In the genomic region with DNA sequence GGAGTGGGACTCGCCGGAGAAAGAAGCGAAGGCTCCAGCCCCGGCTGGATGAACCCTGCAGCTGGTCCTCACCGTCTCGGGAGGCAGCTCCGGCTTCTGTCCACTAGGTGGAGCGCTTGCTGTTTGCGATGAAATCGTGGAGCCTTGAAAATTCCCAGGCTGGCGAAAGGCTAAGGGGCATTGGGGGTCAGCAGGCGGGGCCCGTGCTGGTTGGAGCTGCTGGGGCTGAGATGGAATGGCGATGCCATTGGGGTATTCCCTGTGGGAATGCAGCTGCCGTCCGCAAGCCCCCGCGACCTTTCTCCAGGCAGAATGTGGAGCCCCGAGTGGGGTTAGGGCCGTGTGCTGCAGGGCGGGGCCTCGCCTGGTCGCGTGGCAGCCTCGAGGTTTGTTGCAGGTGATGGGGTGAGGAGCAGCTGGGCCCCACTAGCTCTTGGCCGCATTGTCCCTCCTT, we compare ENCODE assay signal across 1 cellular context.
TF ChIP-seq lines count a peak whose summit lies in the region.

No MANE protein-coding gene starts in this region.

TF ChIP-seq in HepG2, 621 proteins besides CTCF, POLR2A, EP300 and RAD21 (continued from another document and continues in another):
- TF ChIP-seq, protein P1, sequence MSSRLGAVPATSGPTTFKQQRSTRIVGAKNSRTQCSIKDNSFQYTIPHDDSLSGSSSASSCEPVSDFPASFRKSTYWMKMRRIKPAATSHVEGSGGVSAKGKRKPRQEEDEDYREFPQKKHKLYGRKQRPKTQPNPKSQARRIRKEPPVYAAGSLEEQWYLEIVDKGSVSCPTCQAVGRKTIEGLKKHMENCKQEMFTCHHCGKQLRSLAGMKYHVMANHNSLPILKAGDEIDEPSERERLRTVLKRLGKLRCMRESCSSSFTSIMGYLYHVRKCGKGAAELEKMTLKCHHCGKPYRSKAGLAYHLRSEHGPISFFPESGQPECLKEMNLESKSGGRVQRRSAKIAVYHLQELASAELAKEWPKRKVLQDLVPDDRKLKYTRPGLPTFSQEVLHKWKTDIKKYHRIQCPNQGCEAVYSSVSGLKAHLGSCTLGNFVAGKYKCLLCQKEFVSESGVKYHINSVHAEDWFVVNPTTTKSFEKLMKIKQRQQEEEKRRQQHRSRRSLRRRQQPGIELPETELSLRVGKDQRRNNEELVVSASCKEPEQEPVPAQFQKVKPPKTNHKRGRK (CRISPR knock-in tag; IDR thresholded peaks at IDR 0.05) = no peak
- TF ChIP-seq ZKSCAN8 (CRISPR knock-in tag; IDR thresholded peaks at IDR 0.05; ENCODE audit: borderline replicate concordance) (no peak), FOXM1 (CRISPR knock-in tag; IDR thresholded peaks at IDR 0.05) (no peak), ZNF441 (CRISPR knock-in tag; IDR thresholded peaks at IDR 0.05; ENCODE audit: borderline replicate concordance) (no peak), SNAI1 (CRISPR knock-in tag; IDR thresholded peaks at IDR 0.05; ENCODE audit: borderline replicate concordance) (no peak), POLR2AphosphoS5 (IDR thresholded peaks at IDR 0.05; ENCODE audit: low read depth, low read length) (no peak), ZC3H4 (CRISPR knock-in tag; IDR thresholded peaks at IDR 0.05; ENCODE audit: borderline replicate concordance) (no peak), SUZ12 (IDR thresholded peaks at IDR 0.05; ENCODE audit: low read depth, low read length) (peak; percentile 19; the same call in 1 of the 2 replicates), MAF1 (CRISPR knock-in tag; IDR thresholded peaks at IDR 0.05; ENCODE audit: borderline replicate concordance) (no peak), ZNF530 (CRISPR knock-in tag; IDR thresholded peaks at IDR 0.05; ENCODE audit: low read depth) (no peak), KLF11 (CRISPR knock-in tag; IDR thresholded peaks at IDR 0.05) (no peak), ZBTB3 (CRISPR knock-in tag; IDR thresholded peaks at IDR 0.05; ENCODE audit: borderline replicate concordance, low read depth) (no peak), GLMP (CRISPR knock-in tag; IDR thresholded peaks at IDR 0.05; ENCODE audit: borderline replicate concordance) (no peak), CHD2 (IDR thresholded peaks at IDR 0.05; ENCODE audit: low read depth, low read length) (no peak), ZNF160 (CRISPR knock-in tag; IDR thresholded peaks at IDR 0.05) (no peak), RBM22 (optimal IDR thresholded peaks at IDR 0.05; ENCODE audit: low read length) (no peak), KDM1A (CRISPR knock-in tag; IDR thresholded peaks at IDR 0.05) (no peak), SOX6 (IDR thresholded peaks at IDR 0.05) (no peak), SOX6 (CRISPR knock-in tag; IDR thresholded peaks at IDR 0.05) (peak; percentile 56; the same call in 1 of the 2 replicates), TAF15 (IDR thresholded peaks at IDR 0.05; ENCODE audit: low read depth, low read length, poor library complexity, severe bottlenecking) (peak; percentile 47), ZNF572 (CRISPR knock-in tag; IDR thresholded peaks at IDR 0.05) (0 out of 2 replicates have a peak, but pooled peaks have one; percentile 79), ZBTB40 (IDR thresholded peaks at IDR 0.05) (no peak), ZBTB40 (CRISPR knock-in tag; IDR thresholded peaks at IDR 0.05) (no peak), ARNT (IDR thresholded peaks at IDR 0.05) (no peak), ZBTB21 (CRISPR knock-in tag; IDR thresholded peaks at IDR 0.05) (no peak), NFRKB (IDR thresholded peaks at IDR 0.05) (no peak), ZSCAN30 (CRISPR knock-in tag; IDR thresholded peaks at IDR 0.05) (no peak), ZNF576 (CRISPR knock-in tag; IDR thresholded peaks at IDR 0.05) (no peak), ELK4 (CRISPR knock-in tag; IDR thresholded peaks at IDR 0.05; ENCODE audit: borderline replicate concordance) (no peak), SOX5 (CRISPR knock-in tag; IDR thresholded peaks at IDR 0.05; ENCODE audit: borderline replicate concordance) (0 out of 2 replicates have a peak, but pooled peaks have one; percentile 24), SOX13 (IDR thresholded peaks at IDR 0.05) (no peak), SOX13 (CRISPR knock-in tag; conservative IDR thresholded peaks at IDR 0.05 in 1 of 2, IDR thresholded peaks at IDR 0.05 in 1 of 2) (no peak)
- TF ChIP-seq, protein P2, sequence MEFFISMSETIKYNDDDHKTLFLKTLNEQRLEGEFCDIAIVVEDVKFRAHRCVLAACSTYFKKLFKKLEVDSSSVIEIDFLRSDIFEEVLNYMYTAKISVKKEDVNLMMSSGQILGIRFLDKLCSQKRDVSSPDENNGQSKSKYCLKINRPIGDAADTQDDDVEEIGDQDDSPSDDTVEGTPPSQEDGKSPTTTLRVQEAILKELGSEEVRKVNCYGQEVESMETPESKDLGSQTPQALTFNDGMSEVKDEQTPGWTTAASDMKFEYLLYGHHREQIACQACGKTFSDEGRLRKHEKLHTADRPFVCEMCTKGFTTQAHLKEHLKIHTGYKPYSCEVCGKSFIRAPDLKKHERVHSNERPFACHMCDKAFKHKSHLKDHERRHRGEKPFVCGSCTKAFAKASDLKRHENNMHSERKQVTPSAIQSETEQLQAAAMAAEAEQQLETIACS (CRISPR knock-in tag; IDR thresholded peaks at IDR 0.05) = no peak
- TF ChIP-seq, protein P3, sequence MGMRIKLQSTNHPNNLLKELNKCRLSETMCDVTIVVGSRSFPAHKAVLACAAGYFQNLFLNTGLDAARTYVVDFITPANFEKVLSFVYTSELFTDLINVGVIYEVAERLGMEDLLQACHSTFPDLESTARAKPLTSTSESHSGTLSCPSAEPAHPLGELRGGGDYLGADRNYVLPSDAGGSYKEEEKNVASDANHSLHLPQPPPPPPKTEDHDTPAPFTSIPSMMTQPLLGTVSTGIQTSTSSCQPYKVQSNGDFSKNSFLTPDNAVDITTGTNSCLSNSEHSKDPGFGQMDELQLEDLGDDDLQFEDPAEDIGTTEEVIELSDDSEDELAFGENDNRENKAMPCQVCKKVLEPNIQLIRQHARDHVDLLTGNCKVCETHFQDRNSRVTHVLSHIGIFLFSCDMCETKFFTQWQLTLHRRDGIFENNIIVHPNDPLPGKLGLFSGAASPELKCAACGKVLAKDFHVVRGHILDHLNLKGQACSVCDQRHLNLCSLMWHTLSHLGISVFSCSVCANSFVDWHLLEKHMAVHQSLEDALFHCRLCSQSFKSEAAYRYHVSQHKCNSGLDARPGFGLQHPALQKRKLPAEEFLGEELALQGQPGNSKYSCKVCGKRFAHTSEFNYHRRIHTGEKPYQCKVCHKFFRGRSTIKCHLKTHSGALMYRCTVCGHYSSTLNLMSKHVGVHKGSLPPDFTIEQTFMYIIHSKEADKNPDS (CRISPR knock-in tag; IDR thresholded peaks at IDR 0.05) = no peak
- TF ChIP-seq, protein P4, sequence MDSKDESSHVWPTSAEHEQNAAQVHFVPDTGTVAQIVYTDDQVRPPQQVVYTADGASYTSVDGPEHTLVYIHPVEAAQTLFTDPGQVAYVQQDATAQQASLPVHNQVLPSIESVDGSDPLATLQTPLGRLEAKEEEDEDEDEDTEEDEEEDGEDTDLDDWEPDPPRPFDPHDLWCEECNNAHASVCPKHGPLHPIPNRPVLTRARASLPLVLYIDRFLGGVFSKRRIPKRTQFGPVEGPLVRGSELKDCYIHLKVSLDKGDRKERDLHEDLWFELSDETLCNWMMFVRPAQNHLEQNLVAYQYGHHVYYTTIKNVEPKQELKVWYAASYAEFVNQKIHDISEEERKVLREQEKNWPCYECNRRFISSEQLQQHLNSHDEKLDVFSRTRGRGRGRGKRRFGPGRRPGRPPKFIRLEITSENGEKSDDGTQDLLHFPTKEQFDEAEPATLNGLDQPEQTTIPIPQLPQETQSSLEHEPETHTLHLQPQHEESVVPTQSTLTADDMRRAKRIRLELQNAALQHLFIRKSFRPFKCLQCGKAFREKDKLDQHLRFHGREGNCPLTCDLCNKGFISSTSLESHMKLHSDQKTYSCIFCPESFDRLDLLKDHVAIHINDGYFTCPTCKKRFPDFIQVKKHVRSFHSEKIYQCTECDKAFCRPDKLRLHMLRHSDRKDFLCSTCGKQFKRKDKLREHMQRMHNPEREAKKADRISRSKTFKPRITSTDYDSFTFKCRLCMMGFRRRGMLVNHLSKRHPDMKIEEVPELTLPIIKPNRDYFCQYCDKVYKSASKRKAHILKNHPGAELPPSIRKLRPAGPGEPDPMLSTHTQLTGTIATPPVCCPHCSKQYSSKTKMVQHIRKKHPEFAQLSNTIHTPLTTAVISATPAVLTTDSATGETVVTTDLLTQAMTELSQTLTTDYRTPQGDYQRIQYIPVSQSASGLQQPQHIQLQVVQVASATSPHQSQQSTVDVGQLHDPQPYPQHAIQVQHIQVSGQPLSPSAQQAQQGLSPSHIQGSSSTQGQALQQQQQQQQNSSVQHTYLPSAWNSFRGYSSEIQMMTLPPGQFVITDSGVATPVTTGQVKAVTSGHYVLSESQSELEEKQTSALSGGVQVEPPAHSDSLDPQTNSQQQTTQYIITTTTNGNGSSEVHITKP (CRISPR knock-in tag; IDR thresholded peaks at IDR 0.05; ENCODE audit: low read depth) = no peak
- TF ChIP-seq, protein P5, sequence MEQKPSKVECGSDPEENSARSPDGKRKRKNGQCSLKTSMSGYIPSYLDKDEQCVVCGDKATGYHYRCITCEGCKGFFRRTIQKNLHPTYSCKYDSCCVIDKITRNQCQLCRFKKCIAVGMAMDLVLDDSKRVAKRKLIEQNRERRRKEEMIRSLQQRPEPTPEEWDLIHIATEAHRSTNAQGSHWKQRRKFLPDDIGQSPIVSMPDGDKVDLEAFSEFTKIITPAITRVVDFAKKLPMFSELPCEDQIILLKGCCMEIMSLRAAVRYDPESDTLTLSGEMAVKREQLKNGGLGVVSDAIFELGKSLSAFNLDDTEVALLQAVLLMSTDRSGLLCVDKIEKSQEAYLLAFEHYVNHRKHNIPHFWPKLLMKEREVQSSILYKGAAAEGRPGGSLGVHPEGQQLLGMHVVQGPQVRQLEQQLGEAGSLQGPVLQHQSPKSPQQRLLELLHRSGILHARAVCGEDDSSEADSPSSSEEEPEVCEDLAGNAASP (CRISPR knock-in tag; IDR thresholded peaks at IDR 0.05; ENCODE audit: borderline replicate concordance) = peak; percentile 81
